In genomic region chr22:43826142-43827093, GRCh38 we compare ENCODE assay signal across 8 cellular contexts. TPM values are rescaled to one million over a fixed set of nuclear protein-coding genes. Genes with fewer than 3 reads are reported as not detected.
A peak's percentile ranks its signal among the peaks of the same experiment; 100 is the strongest.
DNase-seq lines count a peak whose midpoint lies in the region; ATAC-seq and TF ChIP-seq lines count a peak whose summit lies in the region.

No MANE protein-coding gene starts in this region.

- TF ChIP-seq CTCF in PC-3 (conservative IDR thresholded peaks at IDR 0.05; ENCODE audit: low read depth, low read length) (peak; percentile 73), gastroesophageal sphincter (IDR thresholded peaks at IDR 0.05) (peak in 3 of 4 experiments; percentile 9 to 25 (median 15))

- H3F3A ChIP-seq in PC-3 (ENCODE audit: low read length, unreplicated experiment), result no peaks in the 10 kb centered on the region

- POLR2A ChIA-PET in PC-3 (lab: Charles Lee; ENCODE audit: unreplicated experiment), result interaction anchor here (0.5 kb wide), 1 partner anchor 71 kb away, joined by 3 read pairs; no protein-coding TSS in a partner anchor

- H4K20me1 ChIP-seq in PC-3 (ENCODE audit: low read length), result no peaks in the 10 kb centered on the region

- no peaks in the 10 kb centered on the region for H3K9me2 ChIP-seq in PC-3 (replicated peaks; ENCODE audit: low read length)

- H3K79me2 ChIP-seq in PC-3 (ENCODE audit: low read length), result no peaks in the 10 kb centered on the region

- H3K4me1 ChIP-seq in PC-3 (ENCODE audit: insufficient read depth, low read length) (peaks cover 17% of the 10 kb centered on the region), gastroesophageal sphincter (peaks cover 0 to 45% (median 14%) of the 10 kb centered on the region in 3 donors)

- TF ChIP-seq POLR2A in gastroesophageal sphincter (IDR thresholded peaks at IDR 0.05), result no peak

- BruUV-seq in PC-3 (replicated peaks; lab: Mats Ljungman, UMichigan), result no TSS peak

- H3K9ac ChIP-seq in PC-3 (ENCODE audit: low read length), result no peak overlapping the region

- intact Hi-C loops in PC-3 (cut with micrococcal nuclease), result loop anchor here (5.0 kb wide), 1 partner anchor 439 kb away; no protein-coding TSS in a partner anchor

- 26 to 31% methylated on average over 7 to 14 of the region's 19 CpGs for WGBS in gastroesophageal sphincter (ENCODE audit: low coverage in 1 of 2), 2 donors

- peak overlapping the region; percentile 75 for H3K4me2 ChIP-seq in PC-3 (ENCODE audit: low read length)

- H3K4me3 ChIP-seq in PC-3 (ENCODE audit: low read length) (peak overlapping the region; percentile 22; the same call in 1 of the 2 replicates), gastroesophageal sphincter (no peak overlapping the region)

- no peaks in the 10 kb centered on the region for H3K27me3 ChIP-seq in PC-3 (ENCODE audit: low read length)
- H3K27me3 ChIP-seq in gastroesophageal sphincter, result peaks cover 50% of the 10 kb centered on the region

- H2AFZ ChIP-seq in PC-3 (ENCODE audit: low read length), result peak overlapping the region; percentile 46; the same call in 1 of the 2 replicates

- no peak for TF ChIP-seq EP300 in gastroesophageal sphincter (IDR thresholded peaks at IDR 0.05)

- DNase-seq in NCI-H510A treated with DMSO at 0.1 percent for 48 hours (lab: John Stamatoyannopoulos, UW), result peak; percentile 41
- DNase-seq in NCI-H510A (lab: John Stamatoyannopoulos, UW), result no peak
- peak; percentile 62 for DNase-seq in PC-3
- peak in 26 of 49 donors; percentile 3 to 58 (median 25) for DNase-seq in substantia nigra (lab: John Stamatoyannopoulos, UW)
- DNase-seq in NCI-H187 treated with DMSO at 0.1 percent for 48 hours (lab: John Stamatoyannopoulos, UW), result no peak

- no peak overlapping the region for H3K27ac ChIP-seq in PC-3 (ENCODE audit: low read length)
- peak overlapping the region in 2 of 4 donors; percentile 50 to 65 for H3K27ac ChIP-seq in gastroesophageal sphincter
- no peak overlapping the region for H3K27ac ChIP-seq in substantia nigra (ENCODE audit: low read depth, low read length, poor library complexity, severe bottlenecking)

- peak; percentile 77 for ATAC-seq in PC-3
- ATAC-seq in gastroesophageal sphincter, result no peak
- no peak for ATAC-seq in GM18517 (IDR thresholded peaks at IDR 0.05; ENCODE audit: unreplicated experiment)
- ATAC-seq in GM21825 (IDR thresholded peaks at IDR 0.05; ENCODE audit: unreplicated experiment), result no peak

- no peaks in the 10 kb centered on the region for H3K36me3 ChIP-seq in PC-3 (ENCODE audit: low read depth, low read length)
- H3K36me3 ChIP-seq in gastroesophageal sphincter, result no peaks in the 10 kb centered on the region

- CTCF ChIA-PET in PC-3 (lab: Charles Lee), result interaction anchor here (0.6 to 2.0 kb wide), 6 partner anchors 49 to 455 kb away, joined by 3 to 6 read pairs (median 4); no protein-coding TSS in a partner anchor

- H3K9me3 ChIP-seq in PC-3 (ENCODE audit: low read length) (no peaks in the 10 kb centered on the region), gastroesophageal sphincter (no peaks in the 10 kb centered on the region)

RNA-seq across cellular contexts. Expression of gene EFCAB6, which starts 14.3 kb away (rescaled TPM):
- total RNA-seq in PC-3 (2014; rRNA removed), result 0.07 and 1.2 TPM in 2 replicates
- total RNA-seq in gastroesophageal sphincter, result 1 to 10 TPM; 1.1 to 3.8 (median 2.7) TPM

RNA-seq across cellular contexts. Expression of gene SULT4A1, which starts 35.9 kb away (rescaled TPM):
- total RNA-seq in PC-3 (2014; rRNA removed), result not detected in 2 replicates
- total RNA-seq in gastroesophageal sphincter, result 1 to 10 TPM in 1 of 4 donors, under 1 TPM in 2, not detected in 1; 0.16 to 1.7 (median 0.54) TPM

Comparison
In these comparisons a context has a peak if more than half of its experiments do, and no peak if none do; other contexts are left out.
1. DNase-seq: peak in NCI-H510A treated with DMSO at 0.1 percent for 48 hours (single experiment), PC-3 (single experiment) and substantia nigra (26 of 49); none in NCI-H510A (single experiment) and NCI-H187 treated with DMSO at 0.1 percent for 48 hours (single experiment).